Comparison of ENCODE assay signal across 8 cellular contexts in genomic region chr6:166999845-167000253, GRCh38. TPM values are rescaled to one million over a fixed set of nuclear protein-coding genes. Genes with fewer than 3 reads are reported as not detected.
DNase-seq lines count a peak whose midpoint lies in the region; ATAC-seq and TF ChIP-seq lines count a peak whose summit lies in the region.

No MANE protein-coding gene starts in this region.

- H3K4me3 ChIP-seq in SU-DHL-6 (ENCODE audit: insufficient read depth, low read length, poor library complexity, severe bottlenecking) = peak overlapping the region; percentile 96
- H3K4me3 ChIP-seq in fibroblast of the aortic adventitia (ENCODE audit: low read depth, low read length) = peak overlapping the region; percentile 87
- H3K4me3 ChIP-seq in prostate gland = peak overlapping the region; percentile 86 to 88

- peaks cover 87% of the 10 kb centered on the region for H3K79me2 ChIP-seq in SU-DHL-6 (ENCODE audit: insufficient read depth, low read length)

- H3F3A ChIP-seq in SU-DHL-6 (ENCODE audit: insufficient read depth) = peaks cover 15% of the 10 kb centered on the region; the same call in 1 of the 2 replicates

- no peak for ATAC-seq in GM21526 (IDR thresholded peaks at IDR 0.05; ENCODE audit: low FRiP score, unreplicated experiment)

- H3K9me3 ChIP-seq in SU-DHL-6 (ENCODE audit: insufficient read depth, low read length) (no peaks in the 10 kb centered on the region), prostate gland (no peaks in the 10 kb centered on the region)

- intact Hi-C loops in prostate gland (cut with DNase I) = loop anchor here (5.0 kb wide), 2 partner anchors 48 to 142 kb away; no protein-coding TSS in a partner anchor

- peak overlapping the region; percentile 71 for H3K27ac ChIP-seq in SU-DHL-6 (ENCODE audit: low read depth, low read length)
- H3K27ac ChIP-seq in prostate gland = peak overlapping the region; percentile 73 to 74

- peak overlapping the region; percentile 100 for H3K4me2 ChIP-seq in SU-DHL-6 (ENCODE audit: low read depth, low read length, poor library complexity, severe bottlenecking)

- no peaks in the 10 kb centered on the region for H3K27me3 ChIP-seq in SU-DHL-6 (ENCODE audit: low read length)
- no peaks in the 10 kb centered on the region for H3K27me3 ChIP-seq in prostate gland (replicated peaks; ENCODE audit: insufficient read depth)

- no peak for TF ChIP-seq POLR2A in prostate gland (IDR thresholded peaks at IDR 0.05)

- DNase-seq in NCI-H2171 treated with DMSO at 0.1 percent for 48 hours (lab: John Stamatoyannopoulos, UW) = peak; percentile 4
- DNase-seq in NCI-H2171 (lab: John Stamatoyannopoulos, UW) = no peak
- DNase-seq in fibroblast of the aortic adventitia (ENCODE audit: low read depth) = no peak
- DNase-seq in prostate gland (ENCODE audit: low spot score) = no peak
- no peak for DNase-seq in Kasumi-1 (lab: John Stamatoyannopoulos, UW)
- no peak for DNase-seq in kidney glomerular epithelial cell (lab: John Stamatoyannopoulos, UW)

- H3K9ac ChIP-seq in SU-DHL-6 (ENCODE audit: low read length) = peak overlapping the region; percentile 96

- peaks cover 32% of the 10 kb centered on the region for H3K36me3 ChIP-seq in SU-DHL-6 (ENCODE audit: low read length)
- no peaks in the 10 kb centered on the region for H3K36me3 ChIP-seq in prostate gland

- H3K4me1 ChIP-seq in prostate gland (replicated peaks) = no peaks in the 10 kb centered on the region

- TF ChIP-seq CTCF in SU-DHL-6 (IDR thresholded peaks at IDR 0.05; ENCODE audit: insufficient read depth, low read length, poor library complexity, severe bottlenecking) (no peak), fibroblast of the aortic adventitia (IDR thresholded peaks at IDR 0.05; ENCODE audit: insufficient read depth, low read length) (no peak), prostate gland (IDR thresholded peaks at IDR 0.05) (no peak)

- WGBS in prostate gland = under 1% methylated on average over 16 of the region's 16 CpGs

- no peaks in the 10 kb centered on the region for H3K9me2 ChIP-seq in SU-DHL-6 (replicated peaks; ENCODE audit: insufficient read depth, low read length)

- H2AFZ ChIP-seq in SU-DHL-6 (ENCODE audit: low read depth, low read length, severe bottlenecking) = peak overlapping the region; percentile 69

- H4K20me1 ChIP-seq in SU-DHL-6 (ENCODE audit: low read depth, low read length) = peaks cover 18% of the 10 kb centered on the region

RNA-seq across cellular contexts. Expression of gene CEP43, which starts 0.7 kb away (rescaled TPM):
- total RNA-seq in fibroblast of the aortic adventitia (ENCODE audit: low replicate concordance) (22.0 and 27.8 TPM in 2 replicates), prostate gland (10 to 100 TPM; 13.3 to 25.7 TPM)

RNA-seq across cellular contexts. Expression of gene RNASET2, which starts 43.5 kb away (rescaled TPM):
- total RNA-seq in fibroblast of the aortic adventitia (ENCODE audit: low replicate concordance) = 16.8 and 59.7 TPM in 2 replicates
- total RNA-seq in prostate gland = 100 to 1,000 TPM in 1 of 2 donors, 10 to 100 TPM in 1; 81.3 to 180 TPM
